Comparison of ENCODE assay signal across 9 cellular contexts in genomic region chr2:50535971-50536759, GRCh38.
DNase-seq lines count a peak whose midpoint lies in the region; ATAC-seq and TF ChIP-seq lines count a peak whose summit lies in the region.
"Had no signal": no experiment of that assay in that cellular context is flagged by ENCODE, and none has a peak within 500 bp of the region (broad histone marks: within the 10 kb centered on the region; RNA-seq: fewer than 3 reads in every experiment).

No MANE protein-coding gene starts in this region.

- H3K36me3 ChIP-seq in KMS-11 (ENCODE audit: insufficient read depth) = no peaks in the 10 kb centered on the region
- no peaks in the 10 kb centered on the region for H3K36me3 ChIP-seq in Karpas-422 (ENCODE audit: insufficient read depth, low read length)
- H3K36me3 ChIP-seq in effector memory CD4-positive, alpha-beta T cell (ENCODE audit: control insufficient read depth, insufficient read depth, low read length) = no peaks in the 10 kb centered on the region

- H3K9me2 ChIP-seq in Karpas-422 (replicated peaks; ENCODE audit: insufficient read depth, low read length) = no peaks in the 10 kb centered on the region

- H3K4me3 ChIP-seq in KMS-11 (IDR thresholded peaks at IDR 0.05; ENCODE audit: insufficient read depth, low read depth, low read length) (no peak overlapping the region), Karpas-422 (ENCODE audit: low read length) (no peak overlapping the region)
- no peak overlapping the region for H3K4me3 ChIP-seq in effector memory CD4-positive, alpha-beta T cell (ENCODE audit: insufficient read depth, low read depth, low read length, poor library complexity, severe bottlenecking)
- H3K4me3 ChIP-seq: skin epidermis had no signal

- H3K9ac ChIP-seq in KMS-11 = no peak overlapping the region
- no peak overlapping the region for H3K9ac ChIP-seq in Karpas-422 (ENCODE audit: low read length)

- H3K4me2 ChIP-seq in KMS-11 = no peak overlapping the region
- H3K4me2 ChIP-seq in Karpas-422 (ENCODE audit: low read depth, low read length, poor library complexity, severe bottlenecking) = no peak overlapping the region

- H3K27me3 Mint-ChIP-seq in CD4-positive, alpha-beta T cell = peaks cover 6% of the 10 kb centered on the region

- H2AFZ ChIP-seq in KMS-11 (ENCODE audit: low read depth) = no peak overlapping the region
- no peak overlapping the region for H2AFZ ChIP-seq in Karpas-422 (ENCODE audit: low read length)

- H3K9me3 ChIP-seq in Karpas-422 (ENCODE audit: low read length) = no peaks in the 10 kb centered on the region
- no peaks in the 10 kb centered on the region for H3K9me3 ChIP-seq in effector memory CD4-positive, alpha-beta T cell (ENCODE audit: control insufficient read depth, low read length)
- no peaks in the 10 kb centered on the region for H3K9me3 ChIP-seq in CD4-positive, alpha-beta T cell (ENCODE audit: control insufficient read depth, low read length)

- H4K20me1 ChIP-seq in KMS-11 (ENCODE audit: insufficient read depth) (no peaks in the 10 kb centered on the region), Karpas-422 (ENCODE audit: insufficient read depth, low read depth, low read length) (no peaks in the 10 kb centered on the region)

- H3K27ac ChIP-seq in KMS-11 (no peak overlapping the region), Karpas-422 (ENCODE audit: low read length) (no peak overlapping the region)
- H3K27ac ChIP-seq in effector memory CD4-positive, alpha-beta T cell (ENCODE audit: insufficient read depth, low read length, poor library complexity, severe bottlenecking) = no peak overlapping the region
- no peak overlapping the region for H3K27ac ChIP-seq in CD4-positive, alpha-beta T cell (ENCODE audit: low read depth, low read length)
- H3K27ac ChIP-seq: skin epidermis had no signal

- peak; percentile 62 for TF ChIP-seq CTCF in KMS-11 (conservative IDR thresholded peaks at IDR 0.05; ENCODE audit: low read depth, low read length)
- TF ChIP-seq CTCF in CD4-positive, alpha-beta T cell (IDR thresholded peaks at IDR 0.05) = no peak

- peak; percentile 37 for DNase-seq in SIG-M5 treated with dmso at 0.1 percent for 504 hours (lab: John Stamatoyannopoulos, UW; ENCODE audit: unreplicated experiment)
- no peak for DNase-seq in SIG-M5 (lab: John Stamatoyannopoulos, UW)
- peak; percentile 68 for DNase-seq in SK-MEL-5 (ENCODE audit: low read depth, low spot score)
- peak; percentile 74 for DNase-seq in inferior parietal cortex (ENCODE audit: extremely low spot score)
- DNase-seq in Karpas-422 = no peak
- DNase-seq in effector memory CD4-positive, alpha-beta T cell = no peak
- no peak for DNase-seq in CD4-positive, alpha-beta T cell

- POLR2A ChIA-PET in CD4-positive, alpha-beta T cell (lab: Charles Lee) = no interaction called here

- no peak overlapping the region for H3K4me3 Mint-ChIP-seq in CD4-positive, alpha-beta T cell

- H3K36me3 Mint-ChIP-seq in CD4-positive, alpha-beta T cell (ENCODE audit: low read depth) = no peaks in the 10 kb centered on the region

- intact Hi-C loops in CD4-positive, alpha-beta T cell (cut with DNase I, micrococcal nuclease) = no loop called here

- H3K4me1 Mint-ChIP-seq in CD4-positive, alpha-beta T cell (ENCODE audit: low read depth) = no peaks in the 10 kb centered on the region

- no peaks in the 10 kb centered on the region for H3K9me3 Mint-ChIP-seq in CD4-positive, alpha-beta T cell

- no peaks in the 10 kb centered on the region for H3K4me1 ChIP-seq in KMS-11 (ENCODE audit: low read depth, poor library complexity, severe bottlenecking)
- H3K4me1 ChIP-seq in Karpas-422 (ENCODE audit: low read length) = no peaks in the 10 kb centered on the region
- H3K4me1 ChIP-seq in effector memory CD4-positive, alpha-beta T cell (ENCODE audit: control insufficient read depth, insufficient read depth, low read length, poor library complexity, severe bottlenecking) = no peaks in the 10 kb centered on the region

- no peak for ATAC-seq in CD4-positive, alpha-beta T cell (ENCODE audit: poor library complexity)

- in situ Hi-C loops in SK-MEL-5 (cut with HindIII; ENCODE audit: low pct_unique_long_range_greater_than_20kb, low sequenced_read_pairs) = no loop called here

- no peaks in the 10 kb centered on the region for H3K79me2 ChIP-seq in KMS-11 (ENCODE audit: insufficient read depth, low read depth)
- H3K79me2 ChIP-seq in Karpas-422 (ENCODE audit: low read length) = no peaks in the 10 kb centered on the region

- H3K27ac Mint-ChIP-seq in CD4-positive, alpha-beta T cell = no peak overlapping the region

- CTCF ChIA-PET in CD4-positive, alpha-beta T cell (lab: Charles Lee) = no interaction called here

- H3K27me3 ChIP-seq in KMS-11 (ENCODE audit: insufficient read depth, low read depth) (no peaks in the 10 kb centered on the region), Karpas-422 (ENCODE audit: low read length) (no peaks in the 10 kb centered on the region)
- H3K27me3 ChIP-seq in effector memory CD4-positive, alpha-beta T cell (replicated peaks; ENCODE audit: control insufficient read depth, insufficient read depth, low read length, poor library complexity, severe bottlenecking) = no peaks in the 10 kb centered on the region
- no peaks in the 10 kb centered on the region for H3K27me3 ChIP-seq in CD4-positive, alpha-beta T cell (ENCODE audit: control insufficient read depth, insufficient read depth, low read length)

Comparison
In these comparisons a context has a peak if more than half of its experiments do, and no peak if none do; other contexts are left out.
1. DNase-seq: peak in SIG-M5 treated with dmso at 0.1 percent for 504 hours (single experiment), SK-MEL-5 (single experiment) and inferior parietal cortex (single experiment); none in SIG-M5 (single experiment), Karpas-422 (single experiment), effector memory CD4-positive, alpha-beta T cell (0 of 3) and CD4-positive, alpha-beta T cell (0 of 10).